Comparison of ENCODE assay signal across 8 cellular contexts in the genomic region with DNA sequence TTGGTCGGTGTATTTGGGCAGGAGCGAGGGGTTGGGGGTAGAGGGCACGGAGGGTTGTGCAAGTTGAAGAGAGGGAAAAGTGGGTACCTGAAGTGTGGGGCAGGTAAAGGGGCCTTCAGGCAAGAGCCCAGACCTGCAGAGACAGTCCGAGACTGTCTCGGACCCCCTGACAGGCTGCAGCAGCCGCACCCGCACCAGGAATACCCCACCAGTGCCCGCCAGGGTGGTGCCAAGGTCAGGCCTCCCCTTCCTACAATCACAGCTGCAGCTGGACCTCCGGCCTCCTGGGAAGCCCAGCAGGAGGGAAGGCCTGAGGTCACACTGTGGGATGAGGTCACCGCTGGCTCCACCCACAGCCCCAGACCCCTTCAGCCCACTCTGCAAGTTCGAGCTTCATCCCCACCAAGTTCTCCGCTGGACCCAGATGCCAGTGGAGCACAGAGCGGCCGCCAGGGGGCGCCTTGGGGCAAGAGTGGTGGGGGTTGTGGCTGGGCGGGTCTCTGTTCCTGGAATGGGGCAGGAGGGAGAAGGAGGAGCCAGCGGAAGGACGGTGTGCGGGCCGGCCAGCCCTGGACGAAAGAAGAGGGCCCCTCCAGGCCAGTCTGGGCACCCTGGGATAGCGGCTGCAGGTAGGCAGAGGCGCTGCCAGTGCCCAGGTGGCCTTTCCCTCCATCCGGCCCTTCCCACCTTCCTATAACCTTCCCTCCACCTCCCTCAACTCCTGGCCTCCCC. TPM values are rescaled to one million over a fixed set of nuclear protein-coding genes. Genes with fewer than 3 reads are reported as not detected.
DNase-seq lines count a peak whose midpoint lies in the region; ATAC-seq and TF ChIP-seq lines count a peak whose summit lies in the region.

A gene (plus strand): TSS at position 539 of the 732 bp plus-strand sequence. CDS start 452 bp downstream, outside the sequence.

- H3K27me3 Mint-ChIP-seq in T-helper 17 cell = no peaks in the 10 kb centered on the region

- ATAC-seq in T-helper 17 cell = peak; percentile 79

- peak; percentile 88 for DNase-seq in 8988T
- DNase-seq in GM13977 (ENCODE audit: low spot score) = peak; percentile 92
- peak; percentile 23 for DNase-seq in NCI-H1048 (lab: John Stamatoyannopoulos, UW)
- peak; percentile 65 to 81 (median 79) for DNase-seq in T-helper 17 cell
- peak in 50 of 56 donors; percentile 22 to 85 (median 60) for DNase-seq in amygdala (lab: John Stamatoyannopoulos, UW)
- DNase-seq in hepatic stellate cell (ENCODE audit: low spot score) = peak; percentile 99
- DNase-seq in renal cortical epithelial cell (ENCODE audit: low read depth) = peak; percentile 43
- peak; percentile 90 to 92 for DNase-seq in uterus

- H3K4me3 ChIP-seq in uterus = peak within 1 kb of the TSS; percentile 33 to 46

- peak within 1 kb of the TSS; percentile 34 for H3K27ac Mint-ChIP-seq in T-helper 17 cell

- no peaks in the 10 kb centered on the region for H3K36me3 ChIP-seq in uterus

- H3K36me3 Mint-ChIP-seq in T-helper 17 cell (ENCODE audit: low read depth) = peaks cover 11% of the 10 kb centered on the region

- H3K4me3 Mint-ChIP-seq in T-helper 17 cell = no peak within 1 kb of the TSS

- H3K27ac ChIP-seq in uterus = peak within 1 kb of the TSS; percentile 67 to 71

- intact Hi-C loops in uterus (cut with DNase I; ENCODE audit: low total_unique reads) = loop anchor here (10.0 kb wide), 1 partner anchor 460 kb away; a partner anchor contains a TSS

- TF ChIP-seq CTCF in GM13977 (IDR thresholded peaks at IDR 0.05; ENCODE audit: extremely low read depth, insufficient read depth, missing control alignments) (peak; percentile 91), uterus (IDR thresholded peaks at IDR 0.05) (peak; percentile 95 to 98 (median 96))

- H3K4me1 Mint-ChIP-seq in T-helper 17 cell = peaks cover 5% of the 10 kb centered on the region

- H3K27me3 ChIP-seq in uterus = no peaks in the 10 kb centered on the region

- in situ Hi-C loops in GM13977 (cut with MboI; ENCODE audit: low pct_unique_long_range_greater_than_20kb, low sequenced_read_pairs, unreplicated experiment) = no loop called here

- no peaks in the 10 kb centered on the region for H3K9me3 ChIP-seq in T-helper 17 cell (ENCODE audit: control insufficient read depth, low read length, poor library complexity, severe bottlenecking)
- H3K9me3 ChIP-seq in uterus = no peaks in the 10 kb centered on the region

- peak in 1 of 2 donors; percentile 28 for TF ChIP-seq POLR2A in uterus (IDR thresholded peaks at IDR 0.05)

- peaks cover 0 to 7% of the 10 kb centered on the region in 2 donors for H3K4me1 ChIP-seq in uterus

RNA-seq across cellular contexts. Expression of the gene that starts here (rescaled TPM):
- total RNA-seq in T-helper 17 cell (under 1 TPM; 0.21 to 0.60 TPM), renal cortical epithelial cell (49.9 and 82.7 TPM in 2 replicates), uterus (10 to 100 TPM in 2 of 4 donors, 1 to 10 TPM in 2; 7.2 to 18.0 (median 11.3) TPM)

Comparison
In these comparisons a context has a peak if more than half of its experiments do, and no peak if none do; other contexts are left out.
1. Peak in every context shown above with its lines: DNase-seq, ATAC-seq, H3K4me3 ChIP-seq and H3K27ac ChIP-seq.
2. RNA of the gene that starts here (total RNA-seq): 49.9 to 82.7 TPM in renal cortical epithelial cell and 7.2 to 18.0 TPM in uterus; 0.21 to 0.60 TPM in T-helper 17 cell; every median in the first group is over 4 times any median in the second.
3. Peak in DNase-seq and ATAC-seq in T-helper 17 cell; RNA of the gene not detected or under 1 TPM.
4. DNase-seq: peak in every context shown above with its lines; median percentile 99 in hepatic stellate cell; 92 in GM13977; 91 in uterus; 88 in 8988T; 79 in T-helper 17 cell; 60 in amygdala; 43 in renal cortical epithelial cell; 23 in NCI-H1048.